ENCODE assay signal across 1 cellular context in genomic region chr5:41433552-41434181, GRCh38.
TF ChIP-seq lines count a peak whose summit lies in the region.

No MANE protein-coding gene starts in this region.

TF ChIP-seq in H1, 55 proteins besides CTCF, POLR2A, EP300 and RAD21:
- TF ChIP-seq CHD1 (IDR thresholded peaks at IDR 0.05; ENCODE audit: low read depth, low read length) (no peak), CEBPB (IDR thresholded peaks at IDR 0.05; ENCODE audit: low read depth, low read length) (0 out of 2 replicates have a peak, but pooled peaks have one; percentile 30)
